ENCODE assay signal across 8 cellular contexts in the genomic region with DNA sequence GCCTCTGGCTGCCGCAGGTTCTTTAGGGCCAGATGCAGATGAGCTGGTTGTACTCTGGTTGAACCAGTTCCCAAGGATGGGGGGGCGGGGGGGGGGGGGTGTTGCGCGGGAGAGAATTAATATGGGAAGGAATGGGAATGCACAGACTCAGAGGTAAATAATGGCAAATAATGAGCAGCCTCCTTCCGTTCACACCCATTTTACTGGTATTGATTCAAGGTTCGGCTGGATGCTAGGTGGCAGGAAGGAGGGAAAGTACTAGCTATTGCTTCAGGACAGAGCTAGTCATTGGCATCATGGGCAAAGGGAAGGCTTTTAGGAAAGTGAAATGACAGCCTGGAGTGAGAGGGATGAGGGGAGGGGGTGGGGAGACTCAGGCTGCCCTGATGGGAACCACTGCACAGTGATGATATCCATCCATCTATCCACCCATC. TPM values are rescaled to one million over a fixed set of nuclear protein-coding genes. Genes with fewer than 3 reads are reported as not detected.
A peak's percentile ranks its signal among the peaks of the same experiment; 100 is the strongest.
DNase-seq lines count a peak whose midpoint lies in the region; FAIRE-seq and TF ChIP-seq lines count a peak whose summit lies in the region.
"Had no signal": no experiment of that assay in that cellular context is flagged by ENCODE, and none has a peak within 500 bp of the region (broad histone marks: within the 10 kb centered on the region; RNA-seq: fewer than 3 reads in every experiment).

A gene with protein sequence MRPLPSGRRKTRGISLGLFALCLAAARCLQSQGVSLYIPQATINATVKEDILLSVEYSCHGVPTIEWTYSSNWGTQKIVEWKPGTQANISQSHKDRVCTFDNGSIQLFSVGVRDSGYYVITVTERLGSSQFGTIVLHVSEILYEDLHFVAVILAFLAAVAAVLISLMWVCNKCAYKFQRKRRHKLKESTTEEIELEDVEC (minus strand): TSS at position 34 of the 434 bp plus-strand sequence. CDS start 116 bp downstream, outside the sequence.

- H3K9me1 ChIP-seq in keratinocyte (ENCODE audit: control insufficient read depth, extremely low read depth, insufficient read depth, low read length), result no peaks in the 10 kb centered on the region

- no peak for TF ChIP-seq CTCF in astrocyte (IDR thresholded peaks at IDR 0.05; ENCODE audit: insufficient read depth, low read depth, low read length)
- no peak for TF ChIP-seq CTCF in keratinocyte (optimal IDR thresholded peaks at IDR 0.05 in 1 of 3, IDR thresholded peaks at IDR 0.05 in 1 of 3, conservative IDR thresholded peaks at IDR 0.05 in 1 of 3; ENCODE audit: extremely low read depth in 1 of 3, insufficient read depth in 2 of 3, low read length in 3 of 3)
- no peak for TF ChIP-seq CTCF in osteocyte (IDR thresholded peaks at IDR 0.05)

- H3K79me2 ChIP-seq in astrocyte (ENCODE audit: insufficient read depth, low read length) (no peaks in the 10 kb centered on the region), keratinocyte (ENCODE audit: control insufficient read depth, insufficient read depth, low read length) (no peaks in the 10 kb centered on the region)

- dilution Hi-C loops in keratinocyte (cut with MboI; ENCODE audit: extremely low pct_ligation_motif_present, low sequenced_read_pairs), result no loop called here

- H3K4me3 ChIP-seq in astrocyte (ENCODE audit: insufficient read depth, low read depth, low read length), result peak within 1 kb of the TSS; percentile 40
- H3K4me3 ChIP-seq in keratinocyte (ENCODE audit: control insufficient read depth in 2 of 3, extremely low read depth in 1 of 3, insufficient read depth in 2 of 3, low read depth in 1 of 3, low read length in 3 of 3), result peak within 1 kb of the TSS; percentile 20 to 57 (median 35)
- peak within 1 kb of the TSS; percentile 45 to 71 for H3K4me3 ChIP-seq in stomach smooth muscle (ENCODE audit: low read length in 2 of 2)

- peak within 1 kb of the TSS; percentile 80 for H3K4me2 ChIP-seq in astrocyte (ENCODE audit: low read length)
- peak within 1 kb of the TSS; percentile 60 for H3K4me2 ChIP-seq in keratinocyte (ENCODE audit: control insufficient read depth, extremely low read depth, insufficient read depth, low read depth, low read length)

- H3K4me1 ChIP-seq in astrocyte (ENCODE audit: insufficient read depth, low read length) (peaks cover 8% of the 10 kb centered on the region), keratinocyte (ENCODE audit: control insufficient read depth, extremely low read depth, insufficient read depth, low read length) (peaks cover 9% of the 10 kb centered on the region), stomach smooth muscle (ENCODE audit: control insufficient read depth, insufficient read depth, low read length) (peaks cover 7% of the 10 kb centered on the region)

- H3K9ac ChIP-seq in astrocyte (ENCODE audit: low read length) (peak within 1 kb of the TSS; percentile 51), keratinocyte (ENCODE audit: control insufficient read depth, extremely low read depth, insufficient read depth, low read length) (peak within 1 kb of the TSS; percentile 22), stomach smooth muscle (ENCODE audit: low read length in 2 of 2) (peak within 1 kb of the TSS; percentile 51 to 52)

- H2AFZ ChIP-seq in astrocyte (ENCODE audit: low read depth, low read length) (peak within 1 kb of the TSS; percentile 84), keratinocyte (ENCODE audit: control insufficient read depth, low read length) (peak within 1 kb of the TSS; percentile 63)

- peaks cover 10% of the 10 kb centered on the region for H3K27me3 Mint-ChIP-seq in astrocyte (ENCODE audit: low read depth, unreplicated experiment)
- no peaks in the 10 kb centered on the region for H3K27me3 Mint-ChIP-seq in osteocyte (ENCODE audit: unreplicated experiment)

- H3K9me3 Mint-ChIP-seq in astrocyte (ENCODE audit: unreplicated experiment), result no peaks in the 10 kb centered on the region
- no peaks in the 10 kb centered on the region for H3K9me3 Mint-ChIP-seq in osteocyte (ENCODE audit: unreplicated experiment)

- H4K20me1 ChIP-seq in astrocyte (ENCODE audit: insufficient read depth, low read length), result no peaks in the 10 kb centered on the region
- H4K20me1 ChIP-seq in keratinocyte (ENCODE audit: control insufficient read depth, extremely low read depth, insufficient read depth, low read length), result no peaks in the 10 kb centered on the region

- H3K27ac Mint-ChIP-seq in astrocyte (ENCODE audit: unreplicated experiment) (no peak within 1 kb of the TSS), osteocyte (ENCODE audit: unreplicated experiment) (no peak within 1 kb of the TSS)

- H3K9me3 ChIP-seq in astrocyte (ENCODE audit: insufficient read depth, low read depth, low read length) (no peaks in the 10 kb centered on the region), keratinocyte (ENCODE audit: control insufficient read depth, low read depth, low read length) (no peaks in the 10 kb centered on the region), stomach smooth muscle (ENCODE audit: control insufficient read depth in 2 of 2, low read length in 2 of 2) (no peaks in the 10 kb centered on the region)

- peak; percentile 9 for DNase-seq in HT-29 (ENCODE audit: low spot score)
- DNase-seq in astrocyte (ENCODE audit: low read depth), result no peak
- DNase-seq in keratinocyte (ENCODE audit: low read depth, low spot score), result no peak
- no peak for DNase-seq in stimulated activated CD4-positive, alpha-beta T cell treated with anti-CD3 and anti-CD28 coated beads, Interleukin-4, amount 100 ng/mL, for 24 hours
- no peak for DNase-seq in osteocyte (ENCODE audit: extremely low spot score, unreplicated experiment)
- no peak for DNase-seq in GM03348 (ENCODE audit: low spot score)
- DNase-seq: stimulated activated CD8-positive, alpha-beta memory T cell treated with anti-CD3 and anti-CD28 coated beads, Interleukin-4, amount 100 ng/mL, for 48 hours had no signal

- H3K27me3 ChIP-seq in astrocyte (ENCODE audit: insufficient read depth, low read length) (no peaks in the 10 kb centered on the region), keratinocyte (ENCODE audit: control insufficient read depth, extremely low read depth, insufficient read depth, low read length) (no peaks in the 10 kb centered on the region), stomach smooth muscle (ENCODE audit: control insufficient read depth in 1 of 2, insufficient read depth in 2 of 2, low read length in 2 of 2) (no peaks in the 10 kb centered on the region)

- peak within 1 kb of the TSS; percentile 69 for H3K4me3 Mint-ChIP-seq in astrocyte (ENCODE audit: unreplicated experiment)
- no peak within 1 kb of the TSS for H3K4me3 Mint-ChIP-seq in osteocyte (ENCODE audit: unreplicated experiment)

- FAIRE-seq in astrocyte (lab: Jason Lieb, UNC), result no peak
- no peak for FAIRE-seq in keratinocyte (lab: Jason Lieb, UNC)

- H3K4me1 Mint-ChIP-seq in astrocyte (ENCODE audit: low read depth, unreplicated experiment), result peaks cover 8% of the 10 kb centered on the region
- peaks cover 1% of the 10 kb centered on the region for H3K4me1 Mint-ChIP-seq in osteocyte (ENCODE audit: unreplicated experiment)

- H3K36me3 ChIP-seq in astrocyte (ENCODE audit: insufficient read depth, low read length), result no peaks in the 10 kb centered on the region
- H3K36me3 ChIP-seq in keratinocyte (ENCODE audit: control insufficient read depth in 2 of 2, extremely low read depth in 1 of 2, insufficient read depth in 2 of 2, low read length in 2 of 2), result no peaks in the 10 kb centered on the region
- no peaks in the 10 kb centered on the region for H3K36me3 ChIP-seq in stomach smooth muscle (ENCODE audit: control insufficient read depth in 2 of 2, insufficient read depth in 2 of 2, low read length in 2 of 2)

- H3K36me3 Mint-ChIP-seq in astrocyte (ENCODE audit: low read depth, unreplicated experiment), result no peaks in the 10 kb centered on the region
- no peaks in the 10 kb centered on the region for H3K36me3 Mint-ChIP-seq in osteocyte (ENCODE audit: unreplicated experiment)

- H3K27ac ChIP-seq in astrocyte (ENCODE audit: low read depth, low read length), result no peak within 1 kb of the TSS
- H3K27ac ChIP-seq in keratinocyte (ENCODE audit: control insufficient read depth, insufficient read depth, low read length), result no peak within 1 kb of the TSS
- no peak within 1 kb of the TSS for H3K27ac ChIP-seq in stomach smooth muscle (ENCODE audit: low read length)

RNA-seq across cellular contexts. Expression of the gene that starts here (rescaled TPM):
- total RNA-seq in HT-29 (2014; rRNA removed; shearing (Covaris generic)), result not detected in 2 replicates
- total RNA-seq in astrocyte (0.19 and 0.45 TPM in 2 replicates), osteocyte (not detected in 2 replicates)
- polyA plus RNA-seq in keratinocyte, result 0.13 to 0.16 TPM (median 0.15 TPM) in 3 replicates
- not detected for polyA plus RNA-seq in keratinocyte (2011; ENCODE audit: low read depth)
- polyA plus RNA-seq in keratinocyte (2011; cell fraction: cytosol; rRNA removed), result 0.08 and 0.11 TPM in 2 replicates
- 0.48 and 0.85 TPM in 2 replicates for polyA plus RNA-seq in keratinocyte (2011; cell fraction: nucleus; rRNA removed)
- 0.49 TPM in 1 of 2 replicates, not detected in the other for polyA plus RNA-seq in keratinocyte (2012; ENCODE audit: low replicate concordance)
- 0.29 TPM in 1 of 3 replicates, not detected in the others for polyA minus RNA-seq in keratinocyte
- not detected for polyA minus RNA-seq in keratinocyte (2011; cell fraction: cytosol; rRNA and poly(A)+ RNA removed)
- polyA minus RNA-seq in keratinocyte (2011; cell fraction: nucleus; rRNA and poly(A)+ RNA removed), result 0.11 and 0.31 TPM in 2 replicates

Comparison
In these comparisons a context has a peak if more than half of its experiments do, and no peak if none do; other contexts are left out.
1. Peak in DNase-seq in HT-29; RNA of the gene not detected or under 1 TPM.